In genomic region chr19:54464044-54464623, GRCh38 we compare ENCODE assay signal across 8 cellular contexts. TPM values are rescaled to one million over a fixed set of nuclear protein-coding genes. Genes with fewer than 3 reads are reported as not detected.
DNase-seq lines count a peak whose midpoint lies in the region; ATAC-seq and TF ChIP-seq lines count a peak whose summit lies in the region.

No MANE protein-coding gene starts in this region.

- peaks cover 26% of the 10 kb centered on the region for H3K36me3 ChIP-seq in HUES6 (ENCODE audit: control insufficient read depth, insufficient read depth, low read length)
- no peaks in the 10 kb centered on the region for H3K36me3 ChIP-seq in PC-9 (ENCODE audit: low read depth)
- peaks cover 11 to 32% (median 19%) of the 10 kb centered on the region in 3 donors for H3K36me3 ChIP-seq in esophagus squamous epithelium
- H3K36me3 ChIP-seq in naive thymus-derived CD4-positive, alpha-beta T cell (ENCODE audit: control insufficient read depth in 2 of 3, insufficient read depth in 3 of 3, low read length in 3 of 3): peaks cover 1 to 31% (median 7%) of the 10 kb centered on the region in 3 experiments

- no peak for TF ChIP-seq CTCF in PC-9 (conservative IDR thresholded peaks at IDR 0.05)
- no peak for TF ChIP-seq CTCF in esophagus squamous epithelium (IDR thresholded peaks at IDR 0.05)

- no TSS peak for BruUV-seq in PC-9 (replicated peaks; lab: Mats Ljungman, UMichigan)

- peaks cover 11 to 30% (median 29%) of the 10 kb centered on the region in 7 donors for H3K4me1 Mint-ChIP-seq in naive thymus-derived CD4-positive, alpha-beta T cell
- peaks cover 27% of the 10 kb centered on the region for H3K4me1 Mint-ChIP-seq in stimulated activated naive CD8-positive, alpha-beta T cell treated with anti-CD3 and anti-CD28 coated beads, Interleukin-15, Interleukin-2, amounts not matched to agents 100 ng/mL and 50 ng/mL, for 24 hours (ENCODE audit: low read depth)

- H3K27me3 ChIP-seq in HUES6 (ENCODE audit: control insufficient read depth, insufficient read depth, low read length) (peaks cover 12% of the 10 kb centered on the region; the same call in 1 of the 2 replicates), PC-9 (ENCODE audit: insufficient read depth, low read depth) (no peaks in the 10 kb centered on the region), esophagus squamous epithelium (peaks cover 0 to under 1% (median 0%) of the 10 kb centered on the region in 4 donors)
- peaks cover 0 to 3% of the 10 kb centered on the region in 2 donors for H3K27me3 ChIP-seq in naive thymus-derived CD4-positive, alpha-beta T cell (ENCODE audit: control insufficient read depth in 2 of 2, insufficient read depth in 2 of 2, low read length in 2 of 2)

- H2AFZ ChIP-seq in PC-9: peak overlapping the region; percentile 77

- peaks cover 4% of the 10 kb centered on the region for H3K4me1 ChIP-seq in HUES6 (ENCODE audit: control insufficient read depth, insufficient read depth, low read length)
- peaks cover 20% of the 10 kb centered on the region for H3K4me1 ChIP-seq in PC-9 (replicated peaks; ENCODE audit: insufficient read depth)
- peaks cover 16 to 70% (median 27%) of the 10 kb centered on the region in 3 donors for H3K4me1 ChIP-seq in esophagus squamous epithelium
- H3K4me1 ChIP-seq in naive thymus-derived CD4-positive, alpha-beta T cell (ENCODE audit: control insufficient read depth in 2 of 2, insufficient read depth in 2 of 2, low read length in 2 of 2): peaks cover 17 to 23% of the 10 kb centered on the region in 2 donors

- POLR2A ChIA-PET in PC-9 (lab: Charles Lee; ENCODE audit: unreplicated experiment): interaction anchor here (0.5 to 1.2 kb wide), 6 partner anchors 16 to 1190 kb away, joined by 3 to 35 read pairs (median 4); partner anchors contain the start of gene LENG8
- POLR2A ChIA-PET in naive thymus-derived CD4-positive, alpha-beta T cell (lab: Charles Lee): interaction anchor here (1.9 to 5.2 kb wide), 3 partner anchors 9 to 14 kb away, joined by 5 to 67 read pairs (median 7); partner anchors contain the start of gene LENG8

- peaks cover 0 to 5% (median 0%) of the 10 kb centered on the region in 11 donors for H3K9me3 Mint-ChIP-seq in naive thymus-derived CD4-positive, alpha-beta T cell
- H3K9me3 Mint-ChIP-seq in stimulated activated naive CD8-positive, alpha-beta T cell treated with anti-CD3 and anti-CD28 coated beads, Interleukin-15, Interleukin-2, amounts not matched to agents 100 ng/mL and 50 ng/mL, for 24 hours: no peaks in the 10 kb centered on the region

- peaks cover 29% of the 10 kb centered on the region for H3K79me2 ChIP-seq in PC-9 (ENCODE audit: low read depth)

- CTCF ChIA-PET in PC-9 (lab: Charles Lee): interaction anchor here (0.7 to 1.0 kb wide), 2 partner anchors 9 to 1084 kb away, joined by 4 to 5 read pairs; partner anchors contain the start of gene CDC42EP5
- CTCF ChIA-PET in naive thymus-derived CD4-positive, alpha-beta T cell (lab: Charles Lee): interaction anchor here (0.9 kb wide), 1 partner anchor 16 kb away, joined by 3 read pairs; no protein-coding TSS in a partner anchor

- intact Hi-C loops in PC-9 (cut with micrococcal nuclease; ENCODE audit: unreplicated experiment): loop anchor here (1.0 to 10.0 kb wide), 5 partner anchors 33 to 1011 kb away; partner anchors contain the start of genes MYADM, RDH13 and ZNF628
- intact Hi-C loops in esophagus squamous epithelium (cut with DNase I): no loop called here
- intact Hi-C loops in naive thymus-derived CD4-positive, alpha-beta T cell (cut with micrococcal nuclease): loop anchor here (1.0 to 10.0 kb wide), 9 partner anchors 274 to 1499 kb away; partner anchors contain the start of genes CNOT3 (in 1 of the 2), PRPF31 (in 1 of the 2), TFPT (in 1 of the 2) and ZNF628 (in 1 of the 2)

- peak overlapping the region; percentile 86 for H3K4me2 ChIP-seq in PC-9

- H4K20me1 ChIP-seq in PC-9 (ENCODE audit: insufficient read depth): peaks cover 25% of the 10 kb centered on the region

- peaks cover 38% of the 10 kb centered on the region for H3F3A ChIP-seq in PC-9 (ENCODE audit: insufficient read depth, low read depth)

- H3K9me3 ChIP-seq in HUES6 (ENCODE audit: control insufficient read depth, insufficient read depth, low read depth, low read length) (no peaks in the 10 kb centered on the region), PC-9 (ENCODE audit: insufficient read depth, low read depth) (no peaks in the 10 kb centered on the region), esophagus squamous epithelium (no peaks in the 10 kb centered on the region)
- H3K9me3 ChIP-seq in naive thymus-derived CD4-positive, alpha-beta T cell (ENCODE audit: control insufficient read depth in 2 of 3, low read length in 3 of 3): no peaks in the 10 kb centered on the region

- peaks cover under 1 to 14% (median 4%) of the 10 kb centered on the region in 5 donors for H3K36me3 Mint-ChIP-seq in naive thymus-derived CD4-positive, alpha-beta T cell
- peaks cover 15% of the 10 kb centered on the region for H3K36me3 Mint-ChIP-seq in stimulated activated naive CD8-positive, alpha-beta T cell treated with anti-CD3 and anti-CD28 coated beads, Interleukin-15, Interleukin-2, amounts not matched to agents 100 ng/mL and 50 ng/mL, for 24 hours (ENCODE audit: low read depth)

- ATAC-seq in GM21526 (IDR thresholded peaks at IDR 0.05; ENCODE audit: low FRiP score, unreplicated experiment): peak; percentile 39
- ATAC-seq in naive thymus-derived CD4-positive, alpha-beta T cell: peak; percentile 64

- H3K9ac ChIP-seq in HUES6 (ENCODE audit: low read length): peak overlapping the region; percentile 89

- H3K4me3 ChIP-seq in HUES6 (ENCODE audit: low read depth, low read length) (peak overlapping the region; percentile 88), PC-9 (peak overlapping the region; percentile 77), esophagus squamous epithelium (peak overlapping the region; percentile 56 to 84 (median 68))
- peak overlapping the region; percentile 88 for H3K4me3 ChIP-seq in naive thymus-derived CD4-positive, alpha-beta T cell (ENCODE audit: low read length)

- no peaks in the 10 kb centered on the region for H3K9me2 ChIP-seq in PC-9 (ENCODE audit: insufficient read depth)

- WGBS in esophagus squamous epithelium, 2 donors: 0 to 1% methylated on average over 18 to 22 of the region's 26 CpGs

- peak overlapping the region; percentile 96 for H3K27ac ChIP-seq in HUES6 (ENCODE audit: low read depth, low read length)
- peak overlapping the region; percentile 89 for H3K27ac ChIP-seq in PC-9
- H3K27ac ChIP-seq in esophagus squamous epithelium: peak overlapping the region; percentile 95 to 100 (median 100)
- H3K27ac ChIP-seq in naive thymus-derived CD4-positive, alpha-beta T cell (ENCODE audit: low read depth, low read length): peak overlapping the region; percentile 71

- TF ChIP-seq POLR2A in esophagus squamous epithelium (IDR thresholded peaks at IDR 0.05): no peak

- DNase-seq in D341Med (ENCODE audit: low spot score): peak; percentile 64
- peak; percentile 99 for DNase-seq in PC-9
- DNase-seq in activated T-cell treated with anti-CD3 and anti-CD28 coated beads, Interleukin-2, amount 50 U/mL, for 48 hours: peak; percentile 94
- DNase-seq in esophagus squamous epithelium (lab: John Stamatoyannopoulos, UW): peak; percentile 100
- peak in 8 of 9 donors; percentile 51 to 88 (median 79) for DNase-seq in naive thymus-derived CD4-positive, alpha-beta T cell

- peaks cover 5 to 29% (median 12%) of the 10 kb centered on the region in 5 donors for H3K27me3 Mint-ChIP-seq in naive thymus-derived CD4-positive, alpha-beta T cell
- H3K27me3 Mint-ChIP-seq in stimulated activated naive CD8-positive, alpha-beta T cell treated with anti-CD3 and anti-CD28 coated beads, Interleukin-15, Interleukin-2, amounts not matched to agents 100 ng/mL and 50 ng/mL, for 24 hours: peaks cover 14% of the 10 kb centered on the region

- H3K4me3 Mint-ChIP-seq in naive thymus-derived CD4-positive, alpha-beta T cell: peak overlapping the region; percentile 84 to 95 (median 92)
- peak overlapping the region; percentile 86 for H3K4me3 Mint-ChIP-seq in stimulated activated naive CD8-positive, alpha-beta T cell treated with anti-CD3 and anti-CD28 coated beads, Interleukin-15, Interleukin-2, amounts not matched to agents 100 ng/mL and 50 ng/mL, for 24 hours

- H3K27ac Mint-ChIP-seq in naive thymus-derived CD4-positive, alpha-beta T cell: peak overlapping the region; percentile 86 to 98 (median 93)
- H3K27ac Mint-ChIP-seq in stimulated activated naive CD8-positive, alpha-beta T cell treated with anti-CD3 and anti-CD28 coated beads, Interleukin-15, Interleukin-2, amounts not matched to agents 100 ng/mL and 50 ng/mL, for 24 hours: peak overlapping the region; percentile 95

RNA-seq across cellular contexts. Expression of gene LENG9, which starts 0.6 kb away (rescaled TPM):
- total RNA-seq in PC-9 (2021) (7.0 and 8.9 TPM in 2 replicates), esophagus squamous epithelium (10 to 100 TPM in 2 of 4 donors, 1 to 10 TPM in 2; 8.1 to 13.1 (median 10.1) TPM)
- 1 to 10 TPM; 3.5 to 6.1 (median 4.3) TPM for total RNA-seq in naive thymus-derived CD4-positive, alpha-beta T cell
- polyA plus RNA-seq in naive thymus-derived CD4-positive, alpha-beta T cell: under 1 TPM; 0.09 to 0.16 TPM

RNA-seq across cellular contexts. Expression of gene CDC42EP5, which starts 9.0 kb away (rescaled TPM):
- total RNA-seq in PC-9 (2021): 25.1 and 48.5 TPM in 2 replicates
- total RNA-seq in esophagus squamous epithelium: 10 to 100 TPM in 2 of 4 donors, 1 to 10 TPM in 2; 6.0 to 39.4 (median 9.8) TPM
- total RNA-seq in naive thymus-derived CD4-positive, alpha-beta T cell: not detected
- not detected for polyA plus RNA-seq in naive thymus-derived CD4-positive, alpha-beta T cell

RNA-seq across cellular contexts. Expression of gene LENG8, which starts 15.1 kb away (rescaled TPM):
- total RNA-seq in PC-9 (2021) (274 and 279 TPM in 2 replicates), esophagus squamous epithelium (10 to 100 TPM; 22.9 to 95.2 (median 49.6) TPM)
- 100 to 1,000 TPM; 238 to 685 (median 503) TPM for total RNA-seq in naive thymus-derived CD4-positive, alpha-beta T cell
- 10 to 100 TPM in 1 of 2 donors, 1 to 10 TPM in 1; 6.2 to 16.8 TPM for polyA plus RNA-seq in naive thymus-derived CD4-positive, alpha-beta T cell

RNA-seq across cellular contexts. Expression of gene LAIR2, which starts 38.5 kb away (rescaled TPM):
- not detected in 2 replicates for total RNA-seq in PC-9 (2021)
- total RNA-seq in esophagus squamous epithelium: not detected
- total RNA-seq in naive thymus-derived CD4-positive, alpha-beta T cell: 10 to 100 TPM in 1 of 5 experiments, 1 to 10 TPM in 2, under 1 TPM in 1, not detected in 1; 0.85 to 12.8 (median 2.2) TPM
- 1 to 10 TPM; 2.5 to 5.5 TPM for polyA plus RNA-seq in naive thymus-derived CD4-positive, alpha-beta T cell

RNA-seq across cellular contexts. Expression of gene TTYH1, which starts 48.9 kb away (rescaled TPM):
- total RNA-seq in PC-9 (2021) (1.6 and 2.4 TPM in 2 replicates), esophagus squamous epithelium (1 to 10 TPM in 2 of 4 donors, under 1 TPM in 1, not detected in 1; 0.44 to 4.4 (median 2.0) TPM)
- 1 to 10 TPM in 1 of 5 experiments, under 1 TPM in 1, not detected in 3; 0.10 to 1.8 TPM for total RNA-seq in naive thymus-derived CD4-positive, alpha-beta T cell
- under 1 TPM; 0.23 to 0.40 TPM for polyA plus RNA-seq in naive thymus-derived CD4-positive, alpha-beta T cell

Comparison
In these comparisons a context has a peak if more than half of its experiments do, and no peak if none do; other contexts are left out.
1. Peak in every context shown above with its lines: DNase-seq, ATAC-seq, H3K4me3 ChIP-seq and H3K27ac ChIP-seq.
2. RNA of gene CDC42EP5, which starts 9.0 kb away (total RNA-seq): 25.1 to 48.5 TPM in PC-9 and 6.0 to 39.4 TPM in esophagus squamous epithelium; not detected in naive thymus-derived CD4-positive, alpha-beta T cell; every median in the first group is over 4 times any median in the second.